ENCODE assay signal across 6 cellular contexts in the genomic region with DNA sequence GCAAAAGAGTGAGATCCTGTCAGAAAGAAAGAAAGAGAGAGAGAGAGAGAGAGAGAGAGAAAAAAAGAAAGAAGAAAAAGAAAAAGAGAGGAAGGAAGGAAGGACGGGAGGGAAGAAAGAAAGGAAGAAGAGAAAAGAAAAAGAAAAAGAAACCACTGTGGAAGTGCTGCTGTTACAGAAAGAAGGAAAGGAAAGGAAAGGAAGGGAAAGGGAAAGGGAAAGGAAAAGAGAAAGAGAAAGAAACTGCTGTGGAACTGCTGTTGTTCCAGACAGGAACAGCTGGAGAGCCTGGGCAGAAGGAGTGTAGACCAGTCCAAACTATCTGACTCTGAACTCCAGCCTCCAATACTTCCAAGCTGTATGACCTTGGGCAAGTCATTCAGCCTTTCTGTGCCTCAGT.
"Had no signal": no experiment of that assay in that cellular context is flagged by ENCODE, and none has a peak within 500 bp of the region (broad histone marks: within the 10 kb centered on the region; RNA-seq: fewer than 3 reads in every experiment).

No MANE protein-coding gene starts in this region.

- H3K27ac ChIP-seq: HL-60 had no signal

- DNase-seq: H9, HCEC 1CT, HFFc6, KBM-7 had no signal

- H2AFZ ChIP-seq: GM23338 had no signal

- H3K4me2 ChIP-seq: GM23338 had no signal

- H3K4me3 ChIP-seq: GM23338 had no signal
